10 cellular contexts compared by ENCODE assay signal in genomic region chr18:44229693-44230108, GRCh38.
DNase-seq lines count a peak whose midpoint lies in the region; ATAC-seq and TF ChIP-seq lines count a peak whose summit lies in the region.
"Had no signal": no experiment of that assay in that cellular context is flagged by ENCODE, and none has a peak within 500 bp of the region (broad histone marks: within the 10 kb centered on the region; RNA-seq: fewer than 3 reads in every experiment).

No MANE protein-coding gene starts in this region.

- H3K27ac ChIP-seq in heart right ventricle (no peak overlapping the region), psoas muscle (no peak overlapping the region)
- H3K27ac ChIP-seq: gastrocnemius medialis had no signal

- intact Hi-C loops in heart right ventricle (cut with DNase I): no loop called here
- intact Hi-C loops in psoas muscle (cut with DNase I): loop anchor here in 1 of 2 donors (5.0 kb wide), 1 partner anchor 52 kb away; no protein-coding TSS in a partner anchor

- no peaks in the 10 kb centered on the region for H3K36me3 Mint-ChIP-seq in activated T-cell treated with anti-CD3 and anti-CD28 coated beads, Interleukin-2, amount 50 U/mL, for 4 hours (ENCODE audit: insufficient read depth)

- peak; percentile 86 to 100 (median 96) for ATAC-seq in heart right ventricle
- ATAC-seq in psoas muscle: no peak
- no peak for ATAC-seq in GM21381 (IDR thresholded peaks at IDR 0.05; ENCODE audit: unreplicated experiment)
- no peak for ATAC-seq in HG03039 (IDR thresholded peaks at IDR 0.05; ENCODE audit: unreplicated experiment)
- no peak for ATAC-seq in activated T-cell treated with anti-CD3 and anti-CD28 coated beads, Interleukin-2, amount 50 U/mL, for 4 hours
- ATAC-seq: gastrocnemius medialis had no signal

- 17 to 24% methylated on average over 3 of the region's 3 CpGs for WGBS in heart right ventricle, 2 donors
- WGBS in psoas muscle, 3 donors: 15 to 17% (median 16%) methylated on average over 3 of the region's 3 CpGs

- H3K4me1 ChIP-seq in heart right ventricle: peaks cover 0 to 12% (median 4%) of the 10 kb centered on the region in 9 donors
- H3K4me1 ChIP-seq in psoas muscle: no peaks in the 10 kb centered on the region
- H3K4me1 ChIP-seq: gastrocnemius medialis had no signal

- DNase-seq in GM04503 (ENCODE audit: low read depth): peak; percentile 6
- DNase-seq in astrocyte of the spinal cord (ENCODE audit: low read depth, low spot score): peak; percentile 72
- peak; percentile 61 to 79 for DNase-seq in heart right ventricle
- peak; percentile 41 to 59 for DNase-seq in psoas muscle
- DNase-seq in NCI-H524 (lab: John Stamatoyannopoulos, UW): no peak
- no peak for DNase-seq in activated T-cell treated with anti-CD3 and anti-CD28 coated beads, Interleukin-2, amount 50 U/mL, for 4 hours
- DNase-seq: activated T-cell treated with anti-CD3 and anti-CD28 coated beads, Interleukin-2, amount 50 U/mL, for 48 hours had no signal

- peaks cover 2% of the 10 kb centered on the region for H3K9me3 Mint-ChIP-seq in activated T-cell treated with anti-CD3 and anti-CD28 coated beads, Interleukin-2, amount 50 U/mL, for 4 hours

- H3K4me1 Mint-ChIP-seq in activated T-cell treated with anti-CD3 and anti-CD28 coated beads, Interleukin-2, amount 50 U/mL, for 4 hours (ENCODE audit: low read depth): no peaks in the 10 kb centered on the region

- no peak overlapping the region for H3K4me3 Mint-ChIP-seq in activated T-cell treated with anti-CD3 and anti-CD28 coated beads, Interleukin-2, amount 50 U/mL, for 4 hours

- H3K27me3 Mint-ChIP-seq in activated T-cell treated with anti-CD3 and anti-CD28 coated beads, Interleukin-2, amount 50 U/mL, for 4 hours (ENCODE audit: low read depth): no peaks in the 10 kb centered on the region

- no peaks in the 10 kb centered on the region for H3K9me3 ChIP-seq in heart right ventricle
- H3K9me3 ChIP-seq in psoas muscle: no peaks in the 10 kb centered on the region
- H3K9me3 ChIP-seq: gastrocnemius medialis had no signal

- no peaks in the 10 kb centered on the region for H3K27me3 ChIP-seq in heart right ventricle
- H3K27me3 ChIP-seq in psoas muscle (ENCODE audit: insufficient read depth in 3 of 3, low read length in 2 of 3): no peaks in the 10 kb centered on the region
- H3K27me3 ChIP-seq: gastrocnemius medialis had no signal

- TF ChIP-seq CTCF in astrocyte of the spinal cord (IDR thresholded peaks at IDR 0.05; ENCODE audit: low read depth, low read length): no peak
- peak in 3 of 9 donors; percentile 24 to 40 (median 28) for TF ChIP-seq CTCF in heart right ventricle (IDR thresholded peaks at IDR 0.05)
- TF ChIP-seq CTCF in psoas muscle (IDR thresholded peaks at IDR 0.05): no peak

- no peak overlapping the region for H3K4me3 ChIP-seq in astrocyte of the spinal cord (ENCODE audit: low read depth, low read length)
- no peak overlapping the region for H3K4me3 ChIP-seq in heart right ventricle
- H3K4me3 ChIP-seq in psoas muscle: no peak overlapping the region
- H3K4me3 ChIP-seq: gastrocnemius medialis had no signal

- in situ Hi-C loops in astrocyte of the spinal cord (cut with HindIII; ENCODE audit: low sequenced_read_pairs): no loop called here

- no peaks in the 10 kb centered on the region for H3K36me3 ChIP-seq in heart right ventricle
- H3K36me3 ChIP-seq in psoas muscle (ENCODE audit: insufficient read depth in 1 of 2, low read depth in 1 of 2): no peaks in the 10 kb centered on the region
- H3K36me3 ChIP-seq: gastrocnemius medialis had no signal

Comparison
In these comparisons a context has a peak if more than half of its experiments do, and no peak if none do; other contexts are left out.
1. DNase-seq: peak in GM04503 (single experiment), astrocyte of the spinal cord (single experiment), heart right ventricle (2 of 2) and psoas muscle (2 of 2); none in NCI-H524 (0 of 2) and activated T-cell treated with anti-CD3 and anti-CD28 coated beads, Interleukin-2, amount 50 U/mL, for 4 hours (single experiment).
2. ATAC-seq: peak in heart right ventricle (8 of 8); none in psoas muscle (0 of 4), GM21381 (single experiment), HG03039 (single experiment) and activated T-cell treated with anti-CD3 and anti-CD28 coated beads, Interleukin-2, amount 50 U/mL, for 4 hours (0 of 2).